In the genomic region with DNA sequence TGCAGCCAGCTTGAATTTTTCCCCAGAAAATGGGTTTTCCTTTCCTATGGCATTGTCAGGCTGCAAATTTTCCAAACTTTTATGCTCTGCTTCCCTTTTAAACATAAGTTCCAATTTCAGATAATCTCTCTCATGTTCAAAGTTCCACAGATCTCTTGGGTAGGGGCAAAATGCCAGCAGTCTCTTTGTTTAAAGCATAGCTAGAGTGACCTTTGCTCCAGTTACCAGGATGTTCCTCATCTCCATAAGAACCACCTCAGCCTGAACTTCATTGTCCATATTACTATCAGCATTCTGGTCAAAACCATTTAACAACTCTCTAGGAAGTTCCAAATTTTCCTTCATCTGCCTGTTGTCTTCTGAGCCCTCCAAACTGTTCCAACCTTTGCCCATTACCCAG, we compare ENCODE assay signal across 19 cellular contexts.
"Had no signal": no experiment of that assay in that cellular context is flagged by ENCODE, and none has a peak within 500 bp of the region (broad histone marks: within the 10 kb centered on the region; RNA-seq: fewer than 3 reads in every experiment).

No MANE protein-coding gene starts in this region.

- DNase-seq: caudate nucleus; dorsolateral prefrontal cortex; effector CD8-positive, alpha-beta T cell; immature natural killer cell; lower lobe of right lung; naive B cell; nephron progenitor cell; psoas muscle; retina; sigmoid colon; stimulated activated CD4-positive, alpha-beta T cell treated with anti-CD3 and anti-CD28 coated beads, Interleukin-12 subunit alpha, Interleukin-12 subunit beta, amount 100 ng/mL, for 4 hours; stimulated activated naive CD4-positive, alpha-beta T cell; stomach; substantia nigra; trophoblast cell had no signal

- H3K27me3 ChIP-seq: dorsolateral prefrontal cortex, heart left ventricle, sigmoid colon, stomach had no signal

- H3K27ac ChIP-seq: coronary artery, dorsolateral prefrontal cortex, heart left ventricle, lower lobe of right lung, psoas muscle, sigmoid colon, skin epidermis, stomach, thoracic aorta had no signal

- H3K4me3 ChIP-seq: coronary artery, dorsolateral prefrontal cortex, heart left ventricle, lower lobe of right lung, psoas muscle, sigmoid colon, skin epidermis, stomach, thoracic aorta had no signal

- ATAC-seq: lower lobe of right lung, psoas muscle had no signal

- H3K4me1 ChIP-seq: lower lobe of right lung, psoas muscle, sigmoid colon had no signal

- H3K9me3 ChIP-seq: heart left ventricle, lower lobe of right lung, psoas muscle, sigmoid colon, thoracic aorta had no signal

- H3K36me3 ChIP-seq: heart left ventricle, lower lobe of right lung, sigmoid colon, stomach, thoracic aorta had no signal
